In genomic region chr17:28515518-28515917, GRCh38 we compare ENCODE assay signal across 4 cellular contexts. TPM values are rescaled to one million over a fixed set of nuclear protein-coding genes. Genes with fewer than 3 reads are reported as not detected.
"Had no signal": no experiment of that assay in that cellular context is flagged by ENCODE, and none has a peak within 500 bp of the region (broad histone marks: within the 10 kb centered on the region; RNA-seq: fewer than 3 reads in every experiment).

No MANE protein-coding gene starts in this region.

- H3K4me3 ChIP-seq: GM12878 had no signal

- DNase-seq: GDM1, GF-D8 had no signal

- ATAC-seq: GM12878 had no signal

RNA-seq across cellular contexts. Expression of gene FOXN1, which starts 9.4 kb away (rescaled TPM):
- total RNA-seq: G401, GM12878 had no signal

RNA-seq across cellular contexts. Expression of gene SLC13A2, which starts 42.1 kb away (rescaled TPM):
- total RNA-seq: G401 had no signal
